ENCODE assay signal across 14 cellular contexts in the genomic region with DNA sequence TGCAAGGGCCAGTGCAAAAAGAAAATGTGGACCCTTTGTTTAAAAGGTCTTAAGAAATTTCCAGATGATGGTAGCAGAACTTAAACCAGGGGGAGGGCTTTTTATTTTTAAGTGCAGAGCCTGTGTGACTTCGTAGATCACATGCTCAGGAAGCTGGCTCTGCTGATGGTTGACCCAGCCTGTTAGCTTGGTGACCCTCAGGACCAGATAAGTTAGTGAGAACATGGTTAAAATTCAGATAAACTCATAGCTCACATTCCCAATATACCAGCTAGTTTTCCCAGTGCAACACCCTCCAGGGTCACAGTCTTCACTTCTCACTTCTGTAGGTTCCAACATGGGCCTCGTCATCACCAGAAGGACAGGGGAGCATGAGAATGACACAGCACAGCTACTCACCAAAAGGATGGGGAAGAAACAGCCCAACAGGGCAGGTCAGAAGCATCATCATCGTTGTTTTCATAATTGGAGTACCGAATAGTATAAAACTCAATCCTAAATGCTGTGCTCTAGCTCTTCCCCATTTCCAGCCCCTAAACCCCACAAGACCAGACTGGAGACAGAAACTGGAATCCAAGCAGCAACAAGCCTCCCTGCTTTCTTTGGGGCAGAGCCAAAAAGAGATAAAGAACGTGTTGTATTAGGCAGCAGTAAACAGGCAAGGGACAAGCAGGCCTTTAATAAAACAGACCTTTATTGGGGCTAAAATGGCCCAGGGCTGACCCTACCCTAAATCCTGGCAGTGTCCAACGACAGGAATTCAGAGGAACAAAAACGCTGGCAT.
DNase-seq lines count a peak whose midpoint lies in the region; ATAC-seq and TF ChIP-seq lines count a peak whose summit lies in the region.
"Had no signal": no experiment of that assay in that cellular context is flagged by ENCODE, and none has a peak within 500 bp of the region (broad histone marks: within the 10 kb centered on the region; RNA-seq: fewer than 3 reads in every experiment).

No MANE protein-coding gene starts in this region.

- H3K27ac ChIP-seq in psoas muscle = peak overlapping the region; percentile 46

- DNase-seq in EH (ENCODE audit: low read depth) = peak; percentile 30
- peak; percentile 61 for DNase-seq in choroid plexus epithelial cell (ENCODE audit: low read depth)
- DNase-seq in hypothalamus (lab: John Stamatoyannopoulos, UW) = peak in 37 of 51 donors; percentile 3 to 92 (median 42)
- no peak for DNase-seq in psoas muscle
- no peak for DNase-seq in T-cell
- DNase-seq in NCI-H524 (lab: John Stamatoyannopoulos, UW) = no peak
- DNase-seq: activated CD4-positive, alpha-beta T cell treated with anti-CD3 and anti-CD28 coated beads, Interleukin-2, amount 50 U/mL, for 48 hours; activated gamma-delta T cell treated with Interleukin-2 at 50 U/mL for 16 hours; Karpas-422; NCI-H2081 treated with DMSO at 0.1 percent for 48 hours had no signal

- WGBS in psoas muscle, 3 donors = 42 to 53% (median 52%) methylated on average over 7 of the region's 7 CpGs

- no peaks in the 10 kb centered on the region for H3K9me3 Mint-ChIP-seq in T-cell
- H3K9me3 Mint-ChIP-seq: dendritic cell treated with granulocyte-macrophage colony-stimulating factor and Interleukin-4, amounts not matched to agents 40 ng/mL and 50 ng/mL, for 4 days; T-helper 1 cell treated with Interleukin-12 subunit alpha and Interleukin-12 subunit beta and Interleukin-4 antibody, amounts not matched to agents 30 μg/mL and 1 μg/mL, for 36 hours had no signal

- H3K9me3 ChIP-seq in psoas muscle = no peaks in the 10 kb centered on the region

- no peaks in the 10 kb centered on the region for H3K4me1 Mint-ChIP-seq in T-cell

- ATAC-seq in psoas muscle (no peak), T-cell (replicated peaks in 1 of 4) (no peak), HG02885 (IDR thresholded peaks at IDR 0.05; ENCODE audit: poor library complexity, unreplicated experiment) (no peak), HG03108 (IDR thresholded peaks at IDR 0.05; ENCODE audit: unreplicated experiment) (no peak)

- POLR2A ChIA-PET in T-cell (lab: Charles Lee) = interaction anchor here in 1 of 2 donors (0.6 kb wide), 1 partner anchor 916 kb away, joined by 4 read pairs; no protein-coding TSS in a partner anchor

- peaks cover 3% of the 10 kb centered on the region in 2 donors for H3K27me3 Mint-ChIP-seq in T-cell

- no peaks in the 10 kb centered on the region for H3K27me3 ChIP-seq in psoas muscle (ENCODE audit: insufficient read depth in 3 of 3, low read length in 2 of 3)

- no peaks in the 10 kb centered on the region for H3K36me3 ChIP-seq in psoas muscle (ENCODE audit: insufficient read depth in 1 of 2, low read depth in 1 of 2)

- H3K4me3 ChIP-seq in choroid plexus epithelial cell (ENCODE audit: low read depth, low read length) (no peak overlapping the region), psoas muscle (no peak overlapping the region)

- CTCF ChIA-PET in T-cell (lab: Charles Lee) = interaction anchor here (0.7 to 1.6 kb wide), 3 partner anchors 17 to 1581 kb away, joined by 3 to 4 read pairs (median 3); no protein-coding TSS in a partner anchor

- intact Hi-C loops in psoas muscle (cut with DNase I) = no loop called here

- H3K27ac Mint-ChIP-seq in T-cell = no peak overlapping the region
- H3K27ac Mint-ChIP-seq: dendritic cell treated with granulocyte-macrophage colony-stimulating factor and Interleukin-4, amounts not matched to agents 40 ng/mL and 50 ng/mL, for 4 days; T-helper 1 cell treated with Interleukin-12 subunit alpha and Interleukin-12 subunit beta and Interleukin-4 antibody, amounts not matched to agents 30 μg/mL and 1 μg/mL, for 36 hours had no signal

- H3K4me3 Mint-ChIP-seq in T-cell = no peak overlapping the region
- H3K4me3 Mint-ChIP-seq: dendritic cell treated with granulocyte-macrophage colony-stimulating factor and Interleukin-4, amounts not matched to agents 40 ng/mL and 50 ng/mL, for 4 days; T-helper 1 cell treated with Interleukin-12 subunit alpha and Interleukin-12 subunit beta and Interleukin-4 antibody, amounts not matched to agents 30 μg/mL and 1 μg/mL, for 36 hours had no signal

- H3K4me1 ChIP-seq in psoas muscle = peaks cover 26% of the 10 kb centered on the region

- H3K36me3 Mint-ChIP-seq in T-cell = no peaks in the 10 kb centered on the region

- TF ChIP-seq CTCF in choroid plexus epithelial cell (conservative IDR thresholded peaks at IDR 0.05; ENCODE audit: low read depth, low read length) (no peak), psoas muscle (IDR thresholded peaks at IDR 0.05) (no peak)

Comparison
In these comparisons a context has a peak if more than half of its experiments do, and no peak if none do; other contexts are left out.
1. DNase-seq: peak in EH (single experiment), choroid plexus epithelial cell (single experiment) and hypothalamus (37 of 51); none in psoas muscle (0 of 2), T-cell (0 of 34) and NCI-H524 (0 of 2).